ENCODE assay signal across 8 cellular contexts in genomic region chr6:110949679-110950285, GRCh38. TPM values are rescaled to one million over a fixed set of nuclear protein-coding genes. Genes with fewer than 3 reads are reported as not detected.
A peak's percentile ranks its signal among the peaks of the same experiment; 100 is the strongest.
DNase-seq lines count a peak whose midpoint lies in the region; ATAC-seq and TF ChIP-seq lines count a peak whose summit lies in the region.

No MANE protein-coding gene starts in this region.

- no peak overlapping the region for H3K4me3 ChIP-seq in BE2C (ENCODE audit: low read depth, low read length)

- H3K9me3 ChIP-seq in BE2C: no peaks in the 10 kb centered on the region

- ATAC-seq in left lobe of liver: peak; percentile 41
- no peak for ATAC-seq in GM18511 (IDR thresholded peaks at IDR 0.05; ENCODE audit: unreplicated experiment)

- peak overlapping the region; percentile 99 for H3K27ac ChIP-seq in VCaP

- TF ChIP-seq CTCF in BE2C (IDR thresholded peaks at IDR 0.05; ENCODE audit: low read depth, low read length): peak; percentile 38; the same call in 1 of the 2 replicates
- peak; percentile 71 for TF ChIP-seq CTCF in VCaP (conservative IDR thresholded peaks at IDR 0.05)

- no peaks in the 10 kb centered on the region for H3K36me3 ChIP-seq in BE2C

- H3K4me1 ChIP-seq in BE2C: no peaks in the 10 kb centered on the region

- DNase-seq in BE2C (no peak), HT-29 (ENCODE audit: low spot score) (peak; percentile 16), left lobe of liver (ENCODE audit: low spot score) (no peak), nucleus accumbens (lab: John Stamatoyannopoulos, UW) (no peak), HuH-7 (ENCODE audit: low spot score) (no peak)
- DNase-seq in stimulated activated CD8-positive, alpha-beta memory T cell treated with anti-CD3 and anti-CD28 coated beads, Interleukin-4, amount 100 ng/mL, for 48 hours: no peak

- no peaks in the 10 kb centered on the region for H3K27me3 ChIP-seq in BE2C

RNA-seq across cellular contexts. Expression of gene GTF3C6, which starts 8.7 kb away (rescaled TPM):
- 81.3 TPM for polyA plus RNA-seq in BE2C (2012; ENCODE audit: insufficient read depth, insufficient read length, low read depth)
- 26.7 and 31.3 TPM in 2 replicates for total RNA-seq in HT-29 (2014; rRNA removed; shearing (Covaris generic))
- total RNA-seq in left lobe of liver: 23.4 TPM

RNA-seq across cellular contexts. Expression of gene RPF2, which starts 32.1 kb away (rescaled TPM):
- 51.1 TPM for polyA plus RNA-seq in BE2C (2012; ENCODE audit: insufficient read depth, insufficient read length, low read depth)
- total RNA-seq in HT-29 (2014; rRNA removed; shearing (Covaris generic)): 14.7 and 15.1 TPM in 2 replicates
- 10.8 TPM for total RNA-seq in left lobe of liver
